13 cellular contexts compared by ENCODE assay signal in the genomic region with DNA sequence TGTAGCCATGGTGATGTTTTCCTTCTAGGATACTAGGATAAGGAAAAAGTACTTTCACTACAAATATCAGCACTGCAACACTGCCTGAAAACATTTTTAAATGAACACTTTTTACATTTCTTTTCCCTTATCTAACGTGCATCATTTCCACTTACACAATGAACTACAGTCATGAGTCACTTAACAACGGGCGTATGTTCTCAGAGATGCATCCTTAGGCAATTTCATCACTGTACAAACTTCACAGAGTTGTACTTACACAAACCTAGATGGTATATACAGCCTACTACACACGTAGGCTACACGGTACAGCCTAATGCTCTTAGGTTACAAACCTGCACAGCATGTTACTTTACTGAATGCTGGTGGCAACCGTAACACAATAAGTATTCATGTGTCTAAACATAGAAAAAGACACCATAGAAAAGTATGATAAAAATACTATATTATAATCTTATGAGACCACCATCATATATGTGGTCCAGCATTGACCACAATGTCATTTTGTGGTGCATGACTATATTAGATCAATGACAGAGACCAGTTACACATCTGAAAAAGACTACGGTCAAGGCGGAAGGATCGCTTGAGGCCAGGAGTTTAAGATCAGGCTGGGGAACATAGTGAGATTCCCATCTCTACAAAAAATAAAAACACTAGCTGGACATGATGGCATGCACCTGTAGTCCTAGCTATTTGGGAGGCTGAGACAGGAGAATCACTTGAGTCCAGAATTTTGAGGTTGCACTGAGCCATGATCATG. TPM values are rescaled to one million over a fixed set of nuclear protein-coding genes. Genes with fewer than 3 reads are reported as not detected.
A peak's percentile ranks its signal among the peaks of the same experiment; 100 is the strongest.
DNase-seq lines count a peak whose midpoint lies in the region; ATAC-seq and TF ChIP-seq lines count a peak whose summit lies in the region.
"Had no signal": no experiment of that assay in that cellular context is flagged by ENCODE, and none has a peak within 500 bp of the region (broad histone marks: within the 10 kb centered on the region; RNA-seq: fewer than 3 reads in every experiment).

No MANE protein-coding gene starts in this region.

- TF ChIP-seq CTCF in AG04449 (IDR thresholded peaks at IDR 0.05; ENCODE audit: insufficient read depth, low read length, missing control alignments) (no peak), HFF-Myc (IDR thresholded peaks at IDR 0.05; ENCODE audit: low read depth, low read length, missing control alignments) (no peak), foreskin keratinocyte (conservative IDR thresholded peaks at IDR 0.05) (no peak)

- peaks cover 20% of the 10 kb centered on the region for H3K4me1 ChIP-seq in foreskin keratinocyte

- H3K4me3 ChIP-seq in AG04449 (ENCODE audit: low read depth, low read length), result no peak overlapping the region
- no peak overlapping the region for H3K4me3 ChIP-seq in HFF-Myc (replicated peaks; ENCODE audit: low read depth, low read length)
- H3K4me3 ChIP-seq: suprapubic skin had no signal

- CTCF ChIA-PET in AG04449 (lab: Yijun Ruan, JAX), result interaction anchor here (0.7 kb wide), 1 partner anchor 11 kb away, joined by 4 read pairs; no protein-coding TSS in a partner anchor
- CTCF ChIA-PET in activated CD4-positive, alpha-beta memory T cell treated with anti-CD3 and anti-CD28 coated beads for 36 hours (lab: Charles Lee), result no interaction called here

- H3K4me3 Mint-ChIP-seq in activated T-helper 17 cell treated with anti-CD3 and anti-CD28 coated beads, Interleukin-2, amount 50 U/mL, for 72 hours, result no peak overlapping the region
- no peak overlapping the region for H3K4me3 Mint-ChIP-seq in activated CD4-positive, alpha-beta memory T cell treated with anti-CD3 and anti-CD28 coated beads for 36 hours
- H3K4me3 Mint-ChIP-seq: CD4-positive, CD25-positive, alpha-beta regulatory T cell had no signal

- ATAC-seq in activated T-helper 17 cell treated with anti-CD3 and anti-CD28 coated beads, Interleukin-2, amount 50 U/mL, for 72 hours (replicated peaks), result peak; percentile 19
- ATAC-seq in foreskin keratinocyte (peak; percentile 92), GM21390 (IDR thresholded peaks at IDR 0.05; ENCODE audit: unreplicated experiment) (no peak), GM19395 (IDR thresholded peaks at IDR 0.05; ENCODE audit: unreplicated experiment) (no peak)

- peaks cover 57% of the 10 kb centered on the region for H3K36me3 Mint-ChIP-seq in activated T-helper 17 cell treated with anti-CD3 and anti-CD28 coated beads, Interleukin-2, amount 50 U/mL, for 72 hours (ENCODE audit: low read depth)
- H3K36me3 Mint-ChIP-seq in activated CD4-positive, alpha-beta memory T cell treated with anti-CD3 and anti-CD28 coated beads for 36 hours, result peaks cover 13% of the 10 kb centered on the region

- H3K27ac Mint-ChIP-seq in activated T-helper 17 cell treated with anti-CD3 and anti-CD28 coated beads, Interleukin-2, amount 50 U/mL, for 72 hours, result no peak overlapping the region
- no peak overlapping the region for H3K27ac Mint-ChIP-seq in activated CD4-positive, alpha-beta memory T cell treated with anti-CD3 and anti-CD28 coated beads for 36 hours
- H3K27ac Mint-ChIP-seq: CD4-positive, CD25-positive, alpha-beta regulatory T cell had no signal

- intact Hi-C loops in activated CD4-positive, alpha-beta memory T cell treated with anti-CD3 and anti-CD28 coated beads for 36 hours (cut with micrococcal nuclease), result no loop called here

- peaks cover 12% of the 10 kb centered on the region for H3K4me1 Mint-ChIP-seq in activated T-helper 17 cell treated with anti-CD3 and anti-CD28 coated beads, Interleukin-2, amount 50 U/mL, for 72 hours
- peaks cover 18% of the 10 kb centered on the region for H3K4me1 Mint-ChIP-seq in activated CD4-positive, alpha-beta memory T cell treated with anti-CD3 and anti-CD28 coated beads for 36 hours (ENCODE audit: low read depth)

- H3K9me3 Mint-ChIP-seq in activated T-helper 17 cell treated with anti-CD3 and anti-CD28 coated beads, Interleukin-2, amount 50 U/mL, for 72 hours, result no peaks in the 10 kb centered on the region
- no peaks in the 10 kb centered on the region for H3K9me3 Mint-ChIP-seq in activated CD4-positive, alpha-beta memory T cell treated with anti-CD3 and anti-CD28 coated beads for 36 hours
- H3K9me3 Mint-ChIP-seq: CD4-positive, CD25-positive, alpha-beta regulatory T cell had no signal

- peak overlapping the region; percentile 73 for H3K27ac ChIP-seq in foreskin keratinocyte
- H3K27ac ChIP-seq: KMS-11, suprapubic skin had no signal

- no peaks in the 10 kb centered on the region for H3K27me3 Mint-ChIP-seq in activated T-helper 17 cell treated with anti-CD3 and anti-CD28 coated beads, Interleukin-2, amount 50 U/mL, for 72 hours
- H3K27me3 Mint-ChIP-seq in activated CD4-positive, alpha-beta memory T cell treated with anti-CD3 and anti-CD28 coated beads for 36 hours, result no peaks in the 10 kb centered on the region
- H3K27me3 Mint-ChIP-seq: CD4-positive, CD25-positive, alpha-beta regulatory T cell had no signal

- POLR2A ChIA-PET in AG04449 (lab: Yijun Ruan, JAX), result no interaction called here
- POLR2A ChIA-PET in activated CD4-positive, alpha-beta memory T cell treated with anti-CD3 and anti-CD28 coated beads for 36 hours (lab: Charles Lee), result no interaction called here

- peak; percentile 68 for DNase-seq in AG04449 (ENCODE audit: low read depth, low spot score)
- DNase-seq in HFF-Myc (ENCODE audit: extremely low read depth, low read depth), result peak; percentile 21
- DNase-seq in foreskin keratinocyte, result peak; percentile 85 to 93
- DNase-seq in NCI-H82 treated with DMSO at 0.1 percent for 48 hours (lab: John Stamatoyannopoulos, UW; ENCODE audit: unreplicated experiment), result no peak
- no peak for DNase-seq in activated CD4-positive, alpha-beta memory T cell treated with anti-CD3 and anti-CD28 coated beads for 36 hours
- DNase-seq: activated effector memory CD4-positive, alpha-beta T cell treated with anti-CD3 and anti-CD28 coated beads, Interleukin-2, amount 50 U/mL, for 16 hours; NCI-H526 had no signal

- H3K27me3 ChIP-seq in foreskin keratinocyte, result no peaks in the 10 kb centered on the region
- H3K27me3 ChIP-seq: suprapubic skin had no signal

RNA-seq across cellular contexts. Expression of a gene that starts 39.8 kb away (rescaled TPM):
- total RNA-seq in activated T-helper 17 cell treated with anti-CD3 and anti-CD28 coated beads, Interleukin-2, amount 50 U/mL, for 72 hours, result 10 to 100 TPM; 72.6 to 80.3 TPM
- 29.3 and 30.2 TPM in 2 replicates for total RNA-seq in foreskin keratinocyte
- 15.4 and 18.9 TPM in 2 replicates for polyA plus RNA-seq in foreskin keratinocyte
- total RNA-seq in activated CD4-positive, alpha-beta memory T cell treated with anti-CD3 and anti-CD28 coated beads for 36 hours, result 10 to 100 TPM; 62.9 to 64.7 TPM

Comparison
In these comparisons a context has a peak if more than half of its experiments do, and no peak if none do; other contexts are left out.
1. DNase-seq: peak in AG04449 (single experiment), HFF-Myc (single experiment) and foreskin keratinocyte (2 of 2); none in NCI-H82 treated with DMSO at 0.1 percent for 48 hours (single experiment) and activated CD4-positive, alpha-beta memory T cell treated with anti-CD3 and anti-CD28 coated beads for 36 hours (single experiment).
2. ATAC-seq: peak in activated T-helper 17 cell treated with anti-CD3 and anti-CD28 coated beads, Interleukin-2, amount 50 U/mL, for 72 hours (single experiment) and foreskin keratinocyte (single experiment); none in GM21390 (single experiment) and GM19395 (single experiment).